20 cellular contexts compared by ENCODE assay signal in the genomic region with DNA sequence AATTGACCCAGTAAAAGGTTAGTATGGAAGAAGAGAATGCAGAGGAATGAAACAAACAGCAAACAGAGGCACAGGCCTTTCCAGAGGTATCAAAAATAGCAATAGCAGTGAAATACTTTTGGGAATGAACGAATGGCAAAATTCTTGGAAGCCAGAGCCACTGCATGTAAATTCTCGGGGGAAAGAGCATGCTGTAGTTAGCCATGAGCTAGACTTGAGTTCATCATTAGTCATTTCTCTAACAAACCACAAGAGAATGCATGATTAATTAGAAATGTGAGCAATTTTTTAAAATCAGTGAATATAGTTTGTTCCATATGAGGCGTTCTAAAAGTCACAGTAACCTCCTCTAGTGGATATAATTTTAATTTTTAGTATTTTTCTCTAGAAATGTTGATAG.
DNase-seq lines count a peak whose midpoint lies in the region; ATAC-seq, FAIRE-seq and TF ChIP-seq lines count a peak whose summit lies in the region.
"Had no signal": no experiment of that assay in that cellular context is flagged by ENCODE, and none has a peak within 500 bp of the region (broad histone marks: within the 10 kb centered on the region; RNA-seq: fewer than 3 reads in every experiment).

No MANE protein-coding gene starts in this region.

- TF ChIP-seq CTCF in BJ (IDR thresholded peaks at IDR 0.05; ENCODE audit: insufficient read depth, low read depth, low read length) = no peak
- TF ChIP-seq CTCF in endodermal cell (conservative IDR thresholded peaks at IDR 0.05) = no peak

- no peaks in the 10 kb centered on the region for H3K9me3 Mint-ChIP-seq in endodermal cell
- no peaks in the 10 kb centered on the region for H3K9me3 Mint-ChIP-seq in activated CD4-positive, alpha-beta T cell treated with anti-CD3 and anti-CD28 coated beads for 36 hours (ENCODE audit: low read depth)
- H3K9me3 Mint-ChIP-seq: activated T-cell treated with anti-CD3 and anti-CD28 coated beads, Interleukin-2, amount 50 U/mL, for 72 hours; T-helper 2 cell treated with Interferon-gamma antibody and Interleukin-4, amounts not matched to agents 5 μg/mL and 100 μg/mL, for 36 hours had no signal

- in situ Hi-C loops in G401 (cut with HindIII; ENCODE audit: low sequenced_read_pairs) = no loop called here

- H3K27ac ChIP-seq in endodermal cell (ENCODE audit: low read depth, low read length) = no peak overlapping the region
- H3K27ac ChIP-seq: BLaER1, dorsolateral prefrontal cortex, pancreas had no signal

- no peaks in the 10 kb centered on the region for H3K9me3 ChIP-seq in endodermal cell (ENCODE audit: control insufficient read depth, low read length)
- H3K9me3 ChIP-seq: BLaER1, pancreas had no signal

- POLR2A ChIA-PET in BJ (lab: Charles Lee) = no interaction called here
- POLR2A ChIA-PET in activated CD4-positive, alpha-beta T cell treated with anti-CD3 and anti-CD28 coated beads for 36 hours (lab: Charles Lee) = no interaction called here

- H3K4me3 Mint-ChIP-seq in endodermal cell = no peak overlapping the region
- no peak overlapping the region for H3K4me3 Mint-ChIP-seq in activated CD4-positive, alpha-beta T cell treated with anti-CD3 and anti-CD28 coated beads for 36 hours
- H3K4me3 Mint-ChIP-seq: activated T-cell treated with anti-CD3 and anti-CD28 coated beads, Interleukin-2, amount 50 U/mL, for 72 hours; T-helper 2 cell treated with Interferon-gamma antibody and Interleukin-4, amounts not matched to agents 5 μg/mL and 100 μg/mL, for 36 hours had no signal

- intact Hi-C loops in activated CD4-positive, alpha-beta T cell treated with anti-CD3 and anti-CD28 coated beads for 36 hours (cut with DNase I, micrococcal nuclease) = no loop called here

- H3K4me1 ChIP-seq in endodermal cell (ENCODE audit: control insufficient read depth, insufficient read depth, low read length) = no peaks in the 10 kb centered on the region
- H3K4me1 ChIP-seq: BLaER1, pancreas had no signal

- no peaks in the 10 kb centered on the region for H3K4me1 Mint-ChIP-seq in endodermal cell
- H3K4me1 Mint-ChIP-seq in activated CD4-positive, alpha-beta T cell treated with anti-CD3 and anti-CD28 coated beads for 36 hours = no peaks in the 10 kb centered on the region

- no peaks in the 10 kb centered on the region for H3K36me3 Mint-ChIP-seq in endodermal cell (ENCODE audit: low read depth)
- H3K36me3 Mint-ChIP-seq in activated CD4-positive, alpha-beta T cell treated with anti-CD3 and anti-CD28 coated beads for 36 hours (ENCODE audit: low read depth) = no peaks in the 10 kb centered on the region

- no peak overlapping the region for H3K9ac ChIP-seq in endodermal cell (ENCODE audit: extremely low read depth, low read length, poor library complexity, severe bottlenecking)
- H3K9ac ChIP-seq: BLaER1 had no signal

- 88% methylated on average over 3 of the region's 3 CpGs; no CpG with 5 or more reads in 1 of the 2 experiments for WGBS in endodermal cell (ENCODE audit: insufficient coverage in 1 of 2, insufficient read length in 1 of 2), 2 experiments

- CTCF ChIA-PET in BJ (lab: Yijun Ruan, JAX) = interaction anchor here (0.6 kb wide), 1 partner anchor 238 kb away, joined by 3 read pairs; no protein-coding TSS in a partner anchor
- CTCF ChIA-PET in activated CD4-positive, alpha-beta T cell treated with anti-CD3 and anti-CD28 coated beads for 36 hours (lab: Charles Lee) = no interaction called here

- FAIRE-seq in RCC 7860 (lab: Jason Lieb, UNC) = peak; percentile 47
- FAIRE-seq: pancreas had no signal

- H3K27me3 Mint-ChIP-seq in endodermal cell (ENCODE audit: insufficient read depth) = no peaks in the 10 kb centered on the region
- no peaks in the 10 kb centered on the region for H3K27me3 Mint-ChIP-seq in activated CD4-positive, alpha-beta T cell treated with anti-CD3 and anti-CD28 coated beads for 36 hours

- H3K27ac Mint-ChIP-seq in endodermal cell = peak overlapping the region; percentile 19
- no peak overlapping the region for H3K27ac Mint-ChIP-seq in activated CD4-positive, alpha-beta T cell treated with anti-CD3 and anti-CD28 coated beads for 36 hours
- H3K27ac Mint-ChIP-seq: activated T-cell treated with anti-CD3 and anti-CD28 coated beads, Interleukin-2, amount 50 U/mL, for 72 hours; T-helper 2 cell treated with Interferon-gamma antibody and Interleukin-4, amounts not matched to agents 5 μg/mL and 100 μg/mL, for 36 hours had no signal

- H3K4me3 ChIP-seq in BJ (ENCODE audit: low read depth, low read length) (no peak overlapping the region), endodermal cell (ENCODE audit: low read length) (no peak overlapping the region)
- H3K4me3 ChIP-seq: BLaER1, dorsolateral prefrontal cortex, pancreas had no signal

- H3K36me3 ChIP-seq in BJ (ENCODE audit: control insufficient read depth, insufficient read depth, low read length) (no peaks in the 10 kb centered on the region), endodermal cell (ENCODE audit: control insufficient read depth, insufficient read depth, low read length) (no peaks in the 10 kb centered on the region)
- H3K36me3 ChIP-seq: BLaER1, pancreas had no signal

- DNase-seq in BJ (ENCODE audit: low read depth) (peak; percentile 75), RCC 7860 (ENCODE audit: low spot score) (no peak), endodermal cell (no peak), kidney tubule cell (ENCODE audit: low spot score) (peak; percentile 55), G401 (ENCODE audit: low spot score) (no peak), NCI-H1105 (lab: John Stamatoyannopoulos, UW) (no peak)
- no peak for DNase-seq in activated CD4-positive, alpha-beta T cell treated with anti-CD3 and anti-CD28 coated beads for 36 hours
- DNase-seq: activated CD4-positive, alpha-beta T cell treated with anti-CD3 and anti-CD28 coated beads, Interleukin-2, amount 50 U/mL, for 48 hours; activated T-cell treated with anti-CD3 and anti-CD28 coated beads, Interleukin-2, amount 50 U/mL, for 72 hours; amygdala; DMS79; dorsolateral prefrontal cortex; islet precursor cell; NCI-H2029; pancreas; Right ventricle myocardium superior; stimulated activated CD4-positive, alpha-beta T cell treated with anti-CD3 and anti-CD28 coated beads, Interleukin-12 subunit alpha, Interleukin-12 subunit beta, amount 100 ng/mL, for 4 hours had no signal

- no peaks in the 10 kb centered on the region for H3K27me3 ChIP-seq in BJ (ENCODE audit: control insufficient read depth, insufficient read depth, low read length)
- H3K27me3 ChIP-seq in endodermal cell (ENCODE audit: control insufficient read depth, insufficient read depth, low read length, poor library complexity, severe bottlenecking) = no peaks in the 10 kb centered on the region
- H3K27me3 ChIP-seq: BLaER1, dorsolateral prefrontal cortex, pancreas had no signal

- ATAC-seq in activated CD4-positive, alpha-beta T cell treated with anti-CD3 and anti-CD28 coated beads for 36 hours = no peak
- no peak for ATAC-seq in GM18909 (IDR thresholded peaks at IDR 0.05; ENCODE audit: poor library complexity, unreplicated experiment)
- ATAC-seq: activated T-cell treated with anti-CD3 and anti-CD28 coated beads, Interleukin-2, amount 50 U/mL, for 72 hours; pancreas had no signal

Comparison
In these comparisons a context has a peak if more than half of its experiments do, and no peak if none do; other contexts are left out.
1. DNase-seq: peak in BJ (single experiment) and kidney tubule cell (single experiment); none in RCC 7860 (single experiment), endodermal cell (single experiment), activated CD4-positive, alpha-beta T cell treated with anti-CD3 and anti-CD28 coated beads for 36 hours (single experiment), G401 (single experiment) and NCI-H1105 (single experiment).